In genomic region chr14:103243764-103244737, GRCh38 we compare ENCODE assay signal across 17 cellular contexts.
DNase-seq lines count a peak whose midpoint lies in the region; ATAC-seq and TF ChIP-seq lines count a peak whose summit lies in the region.
"Had no signal": no experiment of that assay in that cellular context is flagged by ENCODE, and none has a peak within 500 bp of the region (broad histone marks: within the 10 kb centered on the region; RNA-seq: fewer than 3 reads in every experiment).

No MANE protein-coding gene starts in this region.

- H3K4me1 Mint-ChIP-seq in brain, result peaks cover 13% of the 10 kb centered on the region
- H3K4me1 Mint-ChIP-seq: central memory CD8-positive, alpha-beta T cell; stimulated activated naive CD8-positive, alpha-beta T cell treated with anti-CD3 and anti-CD28 coated beads, Interleukin-15, amount 100 ng/mL, for 72 hours had no signal

- H3K27ac Mint-ChIP-seq in brain, result peak overlapping the region in 3 of 5 experiments; percentile 26 to 66 (median 41)
- H3K27ac Mint-ChIP-seq: activated T-helper 2 cell treated with anti-CD3 and anti-CD28 coated beads, Interferon-gamma antibody, Interleukin-2, Interleukin-4, amounts not matched to agents 10 μg/mL and 5 μg/mL and 100 μg/mL, durations not matched to agents 14 hours and 24 hours and 36 hours had no signal

- no peak overlapping the region for H3K4me3 Mint-ChIP-seq in brain
- H3K4me3 Mint-ChIP-seq: central memory CD8-positive, alpha-beta T cell; stimulated activated naive CD8-positive, alpha-beta T cell treated with anti-CD3 and anti-CD28 coated beads, Interleukin-15, amount 100 ng/mL, for 72 hours had no signal

- peaks cover 0 to 5% (median 3%) of the 10 kb centered on the region in 3 donors for H3K4me1 ChIP-seq in gastroesophageal sphincter
- H3K4me1 ChIP-seq: gastrocnemius medialis had no signal

- TF ChIP-seq EP300 in gastroesophageal sphincter (IDR thresholded peaks at IDR 0.05), result no peak

- no peak for TF ChIP-seq POLR2A in gastroesophageal sphincter (IDR thresholded peaks at IDR 0.05)

- H3K9me3 Mint-ChIP-seq in brain, result peaks cover 8 to 20% (median 14%) of the 10 kb centered on the region in 5 experiments
- H3K9me3 Mint-ChIP-seq: central memory CD8-positive, alpha-beta T cell had no signal

- peaks cover 16% of the 10 kb centered on the region for H3K27me3 ChIP-seq in gastroesophageal sphincter

- H3K27me3 Mint-ChIP-seq in brain, result no peaks in the 10 kb centered on the region

- no peak overlapping the region for H3K27ac ChIP-seq in gastroesophageal sphincter
- H3K27ac ChIP-seq: gastrocnemius medialis had no signal

- DNase-seq in AG08395 (ENCODE audit: low spot score), result peak; percentile 0
- peak; percentile 42 for DNase-seq in KBM-7
- no peak for DNase-seq in left lobe of liver (ENCODE audit: low spot score)
- DNase-seq in KG1 (lab: John Stamatoyannopoulos, UW), result no peak
- DNase-seq: activated CD4-positive, CD25-positive, alpha-beta regulatory T cell; COR-L47; gastrocnemius medialis; NCI-H345; stimulated activated CD4-positive, alpha-beta T cell treated with anti-CD3 and anti-CD28 coated beads, Interleukin-15, amount 100 ng/mL, for 24 hours; stimulated activated naive CD8-positive, alpha-beta T cell treated with anti-CD3 and anti-CD28 coated beads, Interleukin-15, amount 100 ng/mL, for 72 hours had no signal

- in situ Hi-C loops in KBM-7 (cut with MboI; ENCODE audit: low pct_unique_long_range_greater_than_20kb, low sequenced_read_pairs), result no loop called here

- H3K9me3 ChIP-seq in gastroesophageal sphincter, result peaks cover 0 to 9% (median 0%) of the 10 kb centered on the region in 3 donors
- H3K9me3 ChIP-seq: gastrocnemius medialis had no signal

- H3K4me3 ChIP-seq in gastroesophageal sphincter, result no peak overlapping the region
- H3K4me3 ChIP-seq: gastrocnemius medialis had no signal

- ATAC-seq in left lobe of liver, result peak; percentile 45
- ATAC-seq in gastroesophageal sphincter, result no peak
- no peak for ATAC-seq in GM19395 (IDR thresholded peaks at IDR 0.05; ENCODE audit: unreplicated experiment)
- ATAC-seq in GM19328 (IDR thresholded peaks at IDR 0.05; ENCODE audit: unreplicated experiment), result no peak
- ATAC-seq: gastrocnemius medialis; Right ventricle myocardium inferior; stimulated activated naive CD8-positive, alpha-beta T cell treated with anti-CD3 and anti-CD28 coated beads, Interleukin-15, amount 100 ng/mL, for 72 hours had no signal

- TF ChIP-seq CTCF in brain (conservative IDR thresholded peaks at IDR 0.05) (no peak), gastroesophageal sphincter (IDR thresholded peaks at IDR 0.05) (no peak)

- H3K36me3 ChIP-seq in gastroesophageal sphincter, result no peaks in the 10 kb centered on the region
- H3K36me3 ChIP-seq: gastrocnemius medialis had no signal

- H3K36me3 Mint-ChIP-seq in brain, result no peaks in the 10 kb centered on the region

- 90 to 93% methylated on average over 6 of the region's 7 CpGs for WGBS in gastroesophageal sphincter (ENCODE audit: low coverage in 1 of 2), 2 donors

Comparison
In these comparisons a context has a peak if more than half of its experiments do, and no peak if none do; other contexts are left out.
1. DNase-seq: peak in AG08395 (single experiment) and KBM-7 (single experiment); none in left lobe of liver (single experiment) and KG1 (single experiment).